18 cellular contexts compared by ENCODE assay signal in genomic region chr5:126865299-126865698, GRCh38.
DNase-seq lines count a peak whose midpoint lies in the region; ATAC-seq and TF ChIP-seq lines count a peak whose summit lies in the region.
"Had no signal": no experiment of that assay in that cellular context is flagged by ENCODE, and none has a peak within 500 bp of the region (broad histone marks: within the 10 kb centered on the region; RNA-seq: fewer than 3 reads in every experiment).

No MANE protein-coding gene starts in this region.

- no peaks in the 10 kb centered on the region for H3K9me3 ChIP-seq in AG04450 (ENCODE audit: control insufficient read depth, insufficient read depth, low read length)
- H3K9me3 ChIP-seq: ovary had no signal

- in situ Hi-C loops in brain microvascular endothelial cell (cut with HindIII; ENCODE audit: low pct_ligation_motif_present, low sequenced_read_pairs) = no loop called here

- H3K4me3 ChIP-seq in AG04450 (ENCODE audit: low read depth, low read length) = no peak overlapping the region
- no peak overlapping the region for H3K4me3 ChIP-seq in brain microvascular endothelial cell (ENCODE audit: low read depth, low read length)
- H3K4me3 ChIP-seq: ovary had no signal

- H3K27me3 ChIP-seq in AG04450 (ENCODE audit: control insufficient read depth, insufficient read depth, low read length) = no peaks in the 10 kb centered on the region
- no peaks in the 10 kb centered on the region for H3K27me3 ChIP-seq in brain microvascular endothelial cell (replicated peaks)
- H3K27me3 ChIP-seq: ovary had no signal

- POLR2A ChIA-PET in AG04450 (lab: Yijun Ruan, JAX) = interaction anchor here (0.7 kb wide), 1 partner anchor 342 kb away, joined by 4 read pairs; no protein-coding TSS in a partner anchor

- ATAC-seq in GM21447 (IDR thresholded peaks at IDR 0.05; ENCODE audit: unreplicated experiment) = no peak
- no peak for ATAC-seq in GM18498 (IDR thresholded peaks at IDR 0.05; ENCODE audit: unreplicated experiment)
- ATAC-seq: activated CD4-positive, alpha-beta T cell treated with anti-CD3 and anti-CD28 coated beads for 36 hours had no signal

- TF ChIP-seq CTCF in AG04450 (IDR thresholded peaks at IDR 0.05; ENCODE audit: low read depth, low read length) = no peak
- TF ChIP-seq CTCF in brain microvascular endothelial cell (IDR thresholded peaks at IDR 0.05; ENCODE audit: low read depth, low read length, missing control alignments) = no peak

- H3K36me3 ChIP-seq in brain microvascular endothelial cell (replicated peaks) = no peaks in the 10 kb centered on the region
- H3K36me3 ChIP-seq: ovary had no signal

- CTCF ChIA-PET in AG04450 (lab: Charles Lee) = interaction anchor here (1.2 kb wide), 1 partner anchor 28 kb away, joined by 3 read pairs; no protein-coding TSS in a partner anchor

- DNase-seq in AG04450 (ENCODE audit: low read depth, low spot score) (peak; percentile 38), HT1080 (ENCODE audit: low read depth) (peak; percentile 68), brain microvascular endothelial cell (peak; percentile 76), inferior parietal cortex (ENCODE audit: extremely low spot score) (peak; percentile 45), NCI-H510A (lab: John Stamatoyannopoulos, UW) (no peak), mesenteric fat pad (ENCODE audit: low spot score) (no peak)
- DNase-seq: ACHN; activated CD4-positive, alpha-beta T cell treated with anti-CD3 and anti-CD28 coated beads for 36 hours; activated naive CD8-positive, alpha-beta T cell treated with anti-CD3 and anti-CD28 coated beads, Interleukin-2, amount 10 ng/mL, durations not matched to agents 7 days and 5 days; foreskin melanocyte; NCI-H2081 treated with DMSO at 0.1 percent for 48 hours; NCI-H82; ovary; Right ventricle myocardium superior; small intestine had no signal

- no peak overlapping the region for H3K27ac ChIP-seq in AG04450 (ENCODE audit: low read depth, low read length)
- H3K27ac ChIP-seq in brain microvascular endothelial cell = no peak overlapping the region
- H3K27ac ChIP-seq: HL-60, ovary had no signal

Comparison
In these comparisons a context has a peak if more than half of its experiments do, and no peak if none do; other contexts are left out.
1. DNase-seq: peak in AG04450 (single experiment), HT1080 (single experiment), brain microvascular endothelial cell (single experiment) and inferior parietal cortex (single experiment); none in NCI-H510A (single experiment) and mesenteric fat pad (single experiment).